In the genomic region with DNA sequence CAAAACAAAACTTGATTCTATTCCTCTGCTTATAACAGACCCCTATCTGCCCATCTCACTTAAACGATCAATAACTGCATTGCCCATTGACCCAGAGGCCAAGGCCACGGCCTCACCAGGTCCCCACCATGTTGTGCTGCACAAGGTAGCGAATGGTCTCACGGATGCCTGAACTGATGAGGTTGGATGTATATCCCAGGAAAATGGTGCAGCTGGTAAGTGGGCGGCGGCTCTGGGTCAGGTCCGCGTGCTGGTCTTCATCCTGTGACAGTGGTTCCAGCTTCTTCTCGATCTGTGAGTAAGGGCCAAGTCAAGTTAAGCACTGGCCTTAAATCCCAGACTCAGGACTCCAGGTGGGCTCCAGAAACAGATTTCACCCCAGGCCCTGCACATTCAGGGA, we compare ENCODE assay signal across 1 cellular context.
TF ChIP-seq lines count a peak whose summit lies in the region.

No MANE protein-coding gene starts in this region.

TF ChIP-seq in IMR-90, 13 proteins besides CTCF, POLR2A, EP300 and RAD21:
- no peak for TF ChIP-seq BHLHE40 (IDR thresholded peaks at IDR 0.05; ENCODE audit: low read depth, low read length)
- no peak for TF ChIP-seq MAFK (IDR thresholded peaks at IDR 0.05; ENCODE audit: low read depth, low read length)
- TF ChIP-seq SMC3 (IDR thresholded peaks at IDR 0.05; ENCODE audit: low read depth, low read length) = no peak
- no peak for TF ChIP-seq CHD1 (IDR thresholded peaks at IDR 0.05; ENCODE audit: low read depth, low read length)
- no peak for TF ChIP-seq RCOR1 (IDR thresholded peaks at IDR 0.05; ENCODE audit: insufficient replicate concordance, low read length)
- TF ChIP-seq RFX5 (IDR thresholded peaks at IDR 0.05; ENCODE audit: low read depth, low read length) = no peak
- TF ChIP-seq NFE2L2 (IDR thresholded peaks at IDR 0.05; ENCODE audit: low read depth, low read length) = no peak
- TF ChIP-seq, protein P1, sequence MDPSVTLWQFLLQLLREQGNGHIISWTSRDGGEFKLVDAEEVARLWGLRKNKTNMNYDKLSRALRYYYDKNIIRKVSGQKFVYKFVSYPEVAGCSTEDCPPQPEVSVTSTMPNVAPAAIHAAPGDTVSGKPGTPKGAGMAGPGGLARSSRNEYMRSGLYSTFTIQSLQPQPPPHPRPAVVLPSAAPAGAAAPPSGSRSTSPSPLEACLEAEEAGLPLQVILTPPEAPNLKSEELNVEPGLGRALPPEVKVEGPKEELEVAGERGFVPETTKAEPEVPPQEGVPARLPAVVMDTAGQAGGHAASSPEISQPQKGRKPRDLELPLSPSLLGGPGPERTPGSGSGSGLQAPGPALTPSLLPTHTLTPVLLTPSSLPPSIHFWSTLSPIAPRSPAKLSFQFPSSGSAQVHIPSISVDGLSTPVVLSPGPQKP (IDR thresholded peaks at IDR 0.05; ENCODE audit: borderline replicate concordance, low read depth, low read length) = no peak
- no peak for TF ChIP-seq MXI1 (IDR thresholded peaks at IDR 0.05; ENCODE audit: borderline replicate concordance, low read depth, low read length)
- no peak for TF ChIP-seq USF2 (IDR thresholded peaks at IDR 0.05; ENCODE audit: low read depth, low read length)
TF ChIP-seq in IMR-90: peak in this region for 0.
